ENCODE assay signal across 9 cellular contexts in genomic region chr5:76175051-76175666, GRCh38.
A peak's percentile ranks its signal among the peaks of the same experiment; 100 is the strongest.
DNase-seq lines count a peak whose midpoint lies in the region; ATAC-seq, FAIRE-seq and TF ChIP-seq lines count a peak whose summit lies in the region.
"Had no signal": no experiment of that assay in that cellular context is flagged by ENCODE, and none has a peak within 500 bp of the region (broad histone marks: within the 10 kb centered on the region; RNA-seq: fewer than 3 reads in every experiment).

No MANE protein-coding gene starts in this region.

- H3K9me3 Mint-ChIP-seq in T-cell = no peaks in the 10 kb centered on the region

- H3K4me1 Mint-ChIP-seq in T-cell = peaks cover 19 to 28% (median 20%) of the 10 kb centered on the region in 3 donors

- dilution Hi-C loops in keratinocyte (cut with MboI; ENCODE audit: extremely low pct_ligation_motif_present, low sequenced_read_pairs) = no loop called here

- H3K36me3 Mint-ChIP-seq in T-cell = no peaks in the 10 kb centered on the region

- no peaks in the 10 kb centered on the region for H3K36me3 ChIP-seq in keratinocyte (ENCODE audit: control insufficient read depth in 2 of 2, extremely low read depth in 1 of 2, insufficient read depth in 2 of 2, low read length in 2 of 2)

- H3K9me1 ChIP-seq in keratinocyte (ENCODE audit: control insufficient read depth, extremely low read depth, insufficient read depth, low read length) = no peaks in the 10 kb centered on the region

- no peaks in the 10 kb centered on the region for H4K20me1 ChIP-seq in keratinocyte (ENCODE audit: control insufficient read depth, extremely low read depth, insufficient read depth, low read length)

- ATAC-seq in T-cell (replicated peaks in 1 of 4) (peak in 3 of 4 experiments; percentile 40 to 67 (median 47)), HG02970 (IDR thresholded peaks at IDR 0.05; ENCODE audit: low FRiP score, unreplicated experiment) (no peak)

- H3K27me3 ChIP-seq in keratinocyte (ENCODE audit: control insufficient read depth, extremely low read depth, insufficient read depth, low read length) = no peaks in the 10 kb centered on the region

- H3K4me3 Mint-ChIP-seq in T-cell = peak overlapping the region; percentile 24 to 35 (median 34)

- H3K4me1 ChIP-seq in keratinocyte (ENCODE audit: control insufficient read depth, extremely low read depth, insufficient read depth, low read length) = no peaks in the 10 kb centered on the region

- no peaks in the 10 kb centered on the region for H3K9me3 ChIP-seq in keratinocyte (ENCODE audit: control insufficient read depth, low read depth, low read length)

- H3K79me2 ChIP-seq in keratinocyte (ENCODE audit: control insufficient read depth, insufficient read depth, low read length) = no peaks in the 10 kb centered on the region

- no peaks in the 10 kb centered on the region for H3K27me3 Mint-ChIP-seq in T-cell

- H3K27ac ChIP-seq in keratinocyte (ENCODE audit: control insufficient read depth, insufficient read depth, low read length) = no peak overlapping the region

- in situ Hi-C loops in Caki2 (cut with HindIII; ENCODE audit: low pct_unique_long_range_greater_than_20kb, low sequenced_read_pairs) = no loop called here
- in situ Hi-C loops in astrocyte of the cerebellum (cut with HindIII; ENCODE audit: low sequenced_read_pairs) = no loop called here

- H3K27ac Mint-ChIP-seq in T-cell = peak overlapping the region; percentile 23 to 83

- no peak overlapping the region for H3K4me2 ChIP-seq in keratinocyte (ENCODE audit: control insufficient read depth, extremely low read depth, insufficient read depth, low read depth, low read length)

- no peak overlapping the region for H3K9ac ChIP-seq in keratinocyte (ENCODE audit: control insufficient read depth, extremely low read depth, insufficient read depth, low read length)

- H3K4me3 ChIP-seq in astrocyte of the cerebellum (ENCODE audit: low read depth, low read length) = no peak overlapping the region
- H3K4me3 ChIP-seq in keratinocyte (ENCODE audit: control insufficient read depth in 2 of 3, extremely low read depth in 1 of 3, insufficient read depth in 2 of 3, low read depth in 1 of 3, low read length in 3 of 3) = no peak overlapping the region

- TF ChIP-seq CTCF in GM20000 (IDR thresholded peaks at IDR 0.05; ENCODE audit: extremely low read depth, missing control alignments) (peak; percentile 49), LNCAP (IDR thresholded peaks at IDR 0.05) (peak; percentile 83), astrocyte of the cerebellum (IDR thresholded peaks at IDR 0.05; ENCODE audit: low read depth, low read length, missing control alignments) (peak; percentile 85), keratinocyte (optimal IDR thresholded peaks at IDR 0.05 in 1 of 3, IDR thresholded peaks at IDR 0.05 in 1 of 3, conservative IDR thresholded peaks at IDR 0.05 in 1 of 3; ENCODE audit: extremely low read depth in 1 of 3, insufficient read depth in 2 of 3, low read length in 3 of 3) (peak; percentile 67 to 84 (median 78))

- FAIRE-seq in keratinocyte (lab: Jason Lieb, UNC) = no peak
- FAIRE-seq: colon had no signal

- DNase-seq in Caki2 (ENCODE audit: low read depth) = peak; percentile 26
- DNase-seq in GM20000 (ENCODE audit: low spot score) = peak; percentile 91
- DNase-seq in T-cell = peak in 32 of 34 experiments; percentile 5 to 53 (median 34)
- DNase-seq in astrocyte of the cerebellum (ENCODE audit: low read depth) = peak; percentile 8
- DNase-seq in keratinocyte (ENCODE audit: low read depth, low spot score) = peak; percentile 17
- peak in 2 of 3 donors; percentile 21 to 38 for DNase-seq in stimulated activated CD4-positive, alpha-beta T cell treated with anti-CD3 and anti-CD28 coated beads, TNF-alpha, amount 100 ng/mL, for 48 hours (ENCODE audit: low read depth in 3 of 3)

- H2AFZ ChIP-seq in keratinocyte (ENCODE audit: control insufficient read depth, low read length) = no peak overlapping the region

- CTCF ChIA-PET in T-cell (lab: Charles Lee) = interaction anchor here (0.5 to 3.0 kb wide), 21 partner anchors 9 to 838 kb away, joined by 3 to 24 read pairs (median 4); partner anchors contain the start of gene HMGCR (in 1 of the 2)

- POLR2A ChIA-PET in T-cell (lab: Charles Lee) = interaction anchor here in 1 of 2 donors (0.6 kb wide), 1 partner anchor 835 kb away, joined by 3 read pairs; no protein-coding TSS in a partner anchor

Comparison
In these comparisons a context has a peak if more than half of its experiments do, and no peak if none do; other contexts are left out.
1. DNase-seq: peak in every context shown above with its lines; median percentile 91 in GM20000; 34 in T-cell; 30 in stimulated activated CD4-positive, alpha-beta T cell treated with anti-CD3 and anti-CD28 coated beads, TNF-alpha, amount 100 ng/mL, for 48 hours; 26 in Caki2; 17 in keratinocyte; 8 in astrocyte of the cerebellum.